Comparison of ENCODE assay signal across 8 cellular contexts in the genomic region with DNA sequence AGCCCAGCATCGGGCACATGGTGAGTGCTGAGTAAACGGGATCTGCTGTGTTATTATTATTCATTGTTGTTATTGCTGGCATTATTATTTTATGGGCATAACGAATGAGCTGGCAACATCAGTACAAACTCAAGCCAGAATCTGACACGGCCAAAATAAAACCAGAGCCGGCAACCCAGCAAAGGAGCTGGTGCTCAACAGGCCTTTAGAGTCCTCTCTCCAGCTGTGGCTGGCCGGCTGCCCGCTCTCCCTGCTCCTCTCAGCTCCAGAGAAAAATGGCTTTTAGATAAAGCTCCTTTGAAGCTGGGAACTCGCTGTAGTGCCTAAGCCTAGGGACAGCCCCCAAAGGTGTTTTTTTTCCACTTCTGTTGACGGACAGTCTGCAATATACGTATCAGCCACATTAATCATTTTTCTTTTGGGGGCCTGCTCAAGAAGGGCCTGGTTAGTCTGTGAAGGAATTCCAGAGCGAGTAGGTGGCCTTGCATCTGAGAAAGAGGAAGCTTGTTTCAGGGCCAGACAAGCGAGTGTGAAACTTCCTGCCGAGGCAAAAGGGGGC.
DNase-seq lines count a peak whose midpoint lies in the region; TF ChIP-seq lines count a peak whose summit lies in the region.

No MANE protein-coding gene starts in this region.

- POLR2A ChIA-PET in GM10248 (lab: Yijun Ruan, JAX): interaction anchor here (0.6 kb wide), 1 partner anchor 8 kb away, joined by 5 read pairs; no protein-coding TSS in a partner anchor

- TF ChIP-seq CTCF in GM10248 (IDR thresholded peaks at IDR 0.05; ENCODE audit: control extremely low read depth, extremely low read depth, low read depth, missing control alignments): no peak

- H3K27me3 ChIP-seq in muscle layer of colon (ENCODE audit: control insufficient read depth in 1 of 2, insufficient read depth in 2 of 2, low read length in 2 of 2): no peaks in the 10 kb centered on the region

- CTCF ChIA-PET in GM10248 (lab: Yijun Ruan, JAX): interaction anchor here (0.7 to 1.4 kb wide), 5 partner anchors 10 to 55 kb away, joined by 3 to 4 read pairs (median 3); no protein-coding TSS in a partner anchor

- peak overlapping the region; percentile 4 to 15 for H3K4me3 ChIP-seq in muscle layer of colon (ENCODE audit: low read depth in 1 of 2, low read length in 2 of 2)

- no peak overlapping the region for H3K9ac ChIP-seq in muscle layer of colon (ENCODE audit: low read length)

- DNase-seq in AG20443 (ENCODE audit: low spot score): peak; percentile 61
- DNase-seq in Kasumi-1 (lab: John Stamatoyannopoulos, UW): peak; percentile 65 to 70
- no peak for DNase-seq in LoVo (ENCODE audit: low spot score)
- no peak for DNase-seq in GM10248 (ENCODE audit: extremely low spot score)
- DNase-seq in T-helper 1 cell: no peak
- no peak for DNase-seq in stimulated activated CD4-positive, alpha-beta T cell treated with anti-CD3 and anti-CD28 coated beads, Interleukin-4, amount 100 ng/mL, for 24 hours

- no peaks in the 10 kb centered on the region for H3K9me3 ChIP-seq in muscle layer of colon (ENCODE audit: low read length)

- no peaks in the 10 kb centered on the region for H3K36me3 ChIP-seq in muscle layer of colon (ENCODE audit: insufficient read depth, low read length)

- H3K27ac ChIP-seq in cingulate gyrus (ENCODE audit: low read depth, low read length) (peak overlapping the region; percentile 71), muscle layer of colon (ENCODE audit: low read depth, low read length) (peak overlapping the region; percentile 70)

- peaks cover 19% of the 10 kb centered on the region for H3K4me1 ChIP-seq in muscle layer of colon (ENCODE audit: insufficient read depth, low read length)

Comparison
In these comparisons a context has a peak if more than half of its experiments do, and no peak if none do; other contexts are left out.
1. DNase-seq: peak in AG20443 (single experiment) and Kasumi-1 (2 of 2); none in LoVo (single experiment), GM10248 (single experiment), T-helper 1 cell (0 of 5) and stimulated activated CD4-positive, alpha-beta T cell treated with anti-CD3 and anti-CD28 coated beads, Interleukin-4, amount 100 ng/mL, for 24 hours (single experiment).